Comparison of ENCODE assay signal across 2 cellular contexts in genomic region chr3:69095636-69096035, GRCh38.
TF ChIP-seq lines count a peak whose summit lies in the region.

No MANE protein-coding gene starts in this region.

TF ChIP-seq in K562, 482 proteins besides CTCF, POLR2A, EP300 and RAD21 (continues in another document):
- TF ChIP-seq TCF3 (CRISPR knock-in tag; IDR thresholded peaks at IDR 0.05) (peak; percentile 50), ZNF318 (IDR thresholded peaks at IDR 0.05; ENCODE audit: borderline replicate concordance in 1 of 2, low read depth in 1 of 2) (0 out of 4 replicates have a peak, but pooled peaks of 1 of the 2 experiments have one; percentile 21), ZKSCAN3 (CRISPR knock-in tag; IDR thresholded peaks at IDR 0.05) (no peak), ZNF232 (CRISPR knock-in tag; IDR thresholded peaks at IDR 0.05) (no peak), LCOR (CRISPR knock-in tag; IDR thresholded peaks at IDR 0.05) (peak; percentile 21; the same call in 1 of the 2 replicates), CREBBP (IDR thresholded peaks at IDR 0.05; ENCODE audit: low read depth, low read length) (no peak), ZNF699 (CRISPR knock-in tag; IDR thresholded peaks at IDR 0.05; ENCODE audit: insufficient replicate concordance) (no peak), PBX2 (CRISPR knock-in tag; IDR thresholded peaks at IDR 0.05; ENCODE audit: low read depth) (no peak), PBX2 (tag; conservative IDR thresholded peaks at IDR 0.05; ENCODE audit: low read depth) (peak; percentile 91), NR0B1 (IDR thresholded peaks at IDR 0.05; ENCODE audit: partially characterized antibody) (no peak), ZNF197 (CRISPR knock-in tag; IDR thresholded peaks at IDR 0.05; ENCODE audit: low read depth) (no peak)

TF ChIP-seq in SK-N-SH, 30 proteins besides CTCF, POLR2A, EP300 and RAD21:
- no peak for TF ChIP-seq RFX5 (IDR thresholded peaks at IDR 0.05; ENCODE audit: low read length)
- TF ChIP-seq IRF3 (IDR thresholded peaks at IDR 0.05; ENCODE audit: low read depth, low read length), result no peak
- TF ChIP-seq REST (IDR thresholded peaks at IDR 0.05; ENCODE audit: low read depth, low read length), result no peak
- no peak for TF ChIP-seq TCF12 (IDR thresholded peaks at IDR 0.05)
- TF ChIP-seq NRF1 (IDR thresholded peaks at IDR 0.05; ENCODE audit: low read depth, low read length), result no peak
- no peak for TF ChIP-seq MAX (IDR thresholded peaks at IDR 0.05; ENCODE audit: low read depth)
- TF ChIP-seq USF1 (IDR thresholded peaks at IDR 0.05; ENCODE audit: borderline replicate concordance, low read depth), result no peak
- TF ChIP-seq GATA2 (CRISPR knock-in tag; IDR thresholded peaks at IDR 0.05), result no peak
- TF ChIP-seq YY1 (IDR thresholded peaks at IDR 0.05; ENCODE audit: low read depth), result no peak
- no peak for TF ChIP-seq MEF2A (IDR thresholded peaks at IDR 0.05; ENCODE audit: borderline replicate concordance, low read depth)
- TF ChIP-seq MXI1 (IDR thresholded peaks at IDR 0.05; ENCODE audit: low read depth, low read length), result no peak
- no peak for TF ChIP-seq GABPA (IDR thresholded peaks at IDR 0.05; ENCODE audit: low read depth)
- no peak for TF ChIP-seq ELF1 (IDR thresholded peaks at IDR 0.05)
